8 cellular contexts compared by ENCODE assay signal in the genomic region with DNA sequence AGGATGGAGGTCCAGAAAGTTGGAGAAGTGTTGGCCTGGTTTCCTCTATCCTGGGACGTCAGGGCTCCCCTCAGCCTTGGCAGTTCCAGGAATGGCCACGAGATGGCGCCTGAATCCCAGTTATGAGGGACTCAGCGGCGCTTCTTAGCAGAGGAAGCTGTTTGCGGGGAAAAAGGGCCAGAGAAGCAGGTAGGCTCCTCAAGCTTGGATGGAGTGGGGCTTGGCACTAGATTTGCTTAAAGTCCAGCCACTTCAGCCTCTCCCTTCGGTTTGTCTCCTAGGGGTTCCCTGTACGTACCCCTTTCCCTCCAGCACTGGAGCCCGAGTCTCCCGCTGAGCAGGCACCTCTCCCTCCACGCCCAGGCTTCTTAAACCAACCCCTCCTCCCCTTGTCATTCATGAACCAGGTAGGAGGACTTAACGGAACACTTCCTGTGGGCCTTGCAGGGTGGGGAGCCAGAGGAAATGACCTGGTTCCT. TPM values are rescaled to one million over a fixed set of nuclear protein-coding genes. Genes with fewer than 3 reads are reported as not detected.
DNase-seq lines count a peak whose midpoint lies in the region; ATAC-seq and TF ChIP-seq lines count a peak whose summit lies in the region.

No MANE protein-coding gene starts in this region.

- TF ChIP-seq CTCF in mesothelial cell of epicardium (IDR thresholded peaks at IDR 0.05; ENCODE audit: unreplicated experiment), result peak; percentile 95

- H3K4me3 Mint-ChIP-seq in activated CD8-positive, alpha-beta T cell treated with anti-CD3 and anti-CD28 coated beads, Interleukin-2, amount 10 ng/mL, durations not matched to agents 7 days and 5 days, result peak overlapping the region; percentile 73
- H3K4me3 Mint-ChIP-seq in effector memory CD8-positive, alpha-beta T cell, result peak overlapping the region; percentile 60 to 73
- no peak overlapping the region for H3K4me3 Mint-ChIP-seq in mesothelial cell of epicardium

- no peaks in the 10 kb centered on the region for H3K36me3 Mint-ChIP-seq in activated CD8-positive, alpha-beta T cell treated with anti-CD3 and anti-CD28 coated beads, Interleukin-2, amount 10 ng/mL, durations not matched to agents 7 days and 5 days (ENCODE audit: low read depth)
- H3K36me3 Mint-ChIP-seq in effector memory CD8-positive, alpha-beta T cell (ENCODE audit: insufficient read depth), result no peaks in the 10 kb centered on the region
- H3K36me3 Mint-ChIP-seq in mesothelial cell of epicardium, result no peaks in the 10 kb centered on the region

- H3K27ac Mint-ChIP-seq in activated CD8-positive, alpha-beta T cell treated with anti-CD3 and anti-CD28 coated beads, Interleukin-2, amount 10 ng/mL, durations not matched to agents 7 days and 5 days, result peak overlapping the region; percentile 78
- H3K27ac Mint-ChIP-seq in effector memory CD8-positive, alpha-beta T cell, result peak overlapping the region in 1 of 2 donors; percentile 16
- H3K27ac Mint-ChIP-seq in mesothelial cell of epicardium, result no peak overlapping the region

- ATAC-seq in HG03280 (IDR thresholded peaks at IDR 0.05; ENCODE audit: unreplicated experiment) (peak; percentile 59), HG02852 (IDR thresholded peaks at IDR 0.05; ENCODE audit: unreplicated experiment) (no peak)
- peak; percentile 91 for ATAC-seq in activated CD8-positive, alpha-beta T cell treated with anti-CD3 and anti-CD28 coated beads, Interleukin-2, amount 10 ng/mL, durations not matched to agents 7 days and 5 days
- ATAC-seq in effector memory CD8-positive, alpha-beta T cell (replicated peaks), result peak; percentile 95

- peaks cover 3% of the 10 kb centered on the region for H3K27me3 Mint-ChIP-seq in activated CD8-positive, alpha-beta T cell treated with anti-CD3 and anti-CD28 coated beads, Interleukin-2, amount 10 ng/mL, durations not matched to agents 7 days and 5 days (ENCODE audit: low read depth)
- peaks cover 10 to 17% of the 10 kb centered on the region in 2 donors for H3K27me3 Mint-ChIP-seq in effector memory CD8-positive, alpha-beta T cell
- H3K27me3 Mint-ChIP-seq in mesothelial cell of epicardium (ENCODE audit: low read depth), result no peaks in the 10 kb centered on the region

- DNase-seq in DMS79 treated with DMSO at 0.1 percent for 48 hours (lab: John Stamatoyannopoulos, UW), result peak; percentile 84
- DNase-seq in NCI-H82 (lab: John Stamatoyannopoulos, UW), result peak; percentile 92
- peak; percentile 92 for DNase-seq in activated CD8-positive, alpha-beta T cell treated with anti-CD3 and anti-CD28 coated beads, Interleukin-2, amount 10 ng/mL, durations not matched to agents 7 days and 5 days
- DNase-seq in effector memory CD8-positive, alpha-beta T cell, result peak; percentile 88 to 93 (median 90)
- peak; percentile 75 to 97 for DNase-seq in mesothelial cell of epicardium (ENCODE audit: low spot score in 2 of 2, unreplicated experiment in 2 of 2)
- DNase-seq in stimulated activated CD8-positive, alpha-beta memory T cell treated with anti-CD3 and anti-CD28 coated beads, Interleukin-2, amount 100 ng/mL, for 1 hour (ENCODE audit: low read depth in 2 of 2), result peak; percentile 81 to 82

- CTCF ChIA-PET in activated CD8-positive, alpha-beta T cell treated with anti-CD3 and anti-CD28 coated beads, Interleukin-2, amount 10 ng/mL, durations not matched to agents 7 days and 5 days (lab: Charles Lee), result interaction anchor here (0.6 to 10.7 kb wide), 51 partner anchors 9 to 681 kb away, joined by 3 to 460 read pairs (median 4); a partner anchor contains a TSS

- POLR2A ChIA-PET in activated CD8-positive, alpha-beta T cell treated with anti-CD3 and anti-CD28 coated beads, Interleukin-2, amount 10 ng/mL, durations not matched to agents 7 days and 5 days (lab: Charles Lee), result interaction anchor here (1.3 kb wide), 1 partner anchor 67 kb away, joined by 4 read pairs; no protein-coding TSS in a partner anchor

- peaks cover 22% of the 10 kb centered on the region for H3K4me1 Mint-ChIP-seq in activated CD8-positive, alpha-beta T cell treated with anti-CD3 and anti-CD28 coated beads, Interleukin-2, amount 10 ng/mL, durations not matched to agents 7 days and 5 days (ENCODE audit: low read depth)
- peaks cover 12 to 15% of the 10 kb centered on the region in 2 donors for H3K4me1 Mint-ChIP-seq in effector memory CD8-positive, alpha-beta T cell (ENCODE audit: low read depth in 2 of 2)
- no peaks in the 10 kb centered on the region for H3K4me1 Mint-ChIP-seq in mesothelial cell of epicardium

- H3K9me3 Mint-ChIP-seq in activated CD8-positive, alpha-beta T cell treated with anti-CD3 and anti-CD28 coated beads, Interleukin-2, amount 10 ng/mL, durations not matched to agents 7 days and 5 days (ENCODE audit: insufficient read depth), result no peaks in the 10 kb centered on the region
- no peaks in the 10 kb centered on the region for H3K9me3 Mint-ChIP-seq in effector memory CD8-positive, alpha-beta T cell
- no peaks in the 10 kb centered on the region for H3K9me3 Mint-ChIP-seq in mesothelial cell of epicardium

RNA-seq across cellular contexts. Expression of a gene that starts 32.0 kb away (rescaled TPM):
- not detected for total RNA-seq in activated CD8-positive, alpha-beta T cell treated with anti-CD3 and anti-CD28 coated beads, Interleukin-2, amount 10 ng/mL, durations not matched to agents 7 days and 5 days
- total RNA-seq in mesothelial cell of epicardium, result 3.3 to 4.3 TPM (median 3.4 TPM) in 3 replicates

RNA-seq across cellular contexts. Expression of a gene that starts 51.2 kb away (rescaled TPM):
- total RNA-seq in activated CD8-positive, alpha-beta T cell treated with anti-CD3 and anti-CD28 coated beads, Interleukin-2, amount 10 ng/mL, durations not matched to agents 7 days and 5 days, result not detected
- total RNA-seq in mesothelial cell of epicardium, result 27.9 to 29.3 TPM (median 28.7 TPM) in 3 replicates

Comparison
In these comparisons a context has a peak if more than half of its experiments do, and no peak if none do; other contexts are left out.
1. RNA of a gene that starts 51.2 kb away (total RNA-seq): 27.9 to 29.3 TPM in mesothelial cell of epicardium; not detected in activated CD8-positive, alpha-beta T cell treated with anti-CD3 and anti-CD28 coated beads, Interleukin-2, amount 10 ng/mL, durations not matched to agents 7 days and 5 days; every median in the first group is over 10 times any median in the second.
2. Peak in every context shown above with its lines, with median percentiles within 50 percentile points of each other: DNase-seq.